28 cellular contexts compared by ENCODE assay signal in the genomic region with DNA sequence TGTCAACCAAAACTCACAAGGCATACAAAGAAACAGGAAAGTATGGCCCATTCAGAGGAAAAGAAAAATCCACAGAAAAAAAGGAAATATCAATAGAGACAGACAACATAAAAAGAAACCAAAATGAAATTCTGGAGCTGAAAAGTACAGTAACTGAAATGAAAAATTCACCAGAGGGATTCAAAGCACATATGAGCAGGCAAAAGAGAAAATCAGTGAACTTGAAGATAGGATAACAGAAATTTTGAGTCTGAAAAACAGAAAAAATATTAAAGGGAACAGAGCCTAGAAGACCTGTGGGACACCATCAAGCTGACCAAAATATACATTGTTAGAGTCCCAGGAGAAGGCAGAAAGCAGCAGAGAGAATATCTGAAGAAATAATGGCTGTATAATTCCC.
"Had no signal": no experiment of that assay in that cellular context is flagged by ENCODE, and none has a peak within 500 bp of the region (broad histone marks: within the 10 kb centered on the region; RNA-seq: fewer than 3 reads in every experiment).

No MANE protein-coding gene starts in this region.

- H3K4me2 ChIP-seq: PC-9 had no signal

- H3K27me3 Mint-ChIP-seq: T-cell had no signal

- H3K4me3 Mint-ChIP-seq: T-cell had no signal

- H3K27me3 ChIP-seq: SJCRH30 had no signal

- H3K27ac ChIP-seq: PC-9, RWPE1, SJCRH30, SK-N-MC had no signal

- FAIRE-seq: RCC 7860 had no signal

- H3K4me1 ChIP-seq: SJCRH30 had no signal

- DNase-seq: Karpas-422, MM.1S, MV-4-11, NCI-H1092, NCI-H1105, NCI-H1417 treated with DMSO at 0.1 percent for 48 hours, NCI-H1436 treated with DMSO at 0.1 percent for 48 hours, NCI-H1694 treated with DMSO at 0.1 percent for 48 hours, NCI-H187 treated with DMSO at 0.1 percent for 48 hours, NCI-H2029, NCI-H2081, NCI-H2171 treated with DMSO at 0.1 percent for 48 hours, NCI-H2227 treated with DMSO at 0.1 percent for 48 hours, NCI-H345, NCI-H510A treated with DMSO at 0.1 percent for 48 hours, NCI-H524 treated with DMSO at 0.1 percent for 48 hours, NCI-H526 treated with DMSO at 0.1 percent for 48 hours, NCI-H774, PC-9, SHP77, SIG-M5, SJCRH30, T-cell had no signal

- H3K9me3 ChIP-seq: SJCRH30 had no signal

- H3K27ac Mint-ChIP-seq: T-cell had no signal

- ATAC-seq: Panc1, Right ventricle myocardium inferior, T-cell had no signal

- H3K4me3 ChIP-seq: PC-9, SJCRH30, SK-N-MC had no signal

- H2AFZ ChIP-seq: PC-9 had no signal

- H3K4me1 Mint-ChIP-seq: T-cell had no signal
